ENCODE assay signal across 8 cellular contexts in genomic region chr7:16982640-16983103, GRCh38.
A peak's percentile ranks its signal among the peaks of the same experiment; 100 is the strongest.
DNase-seq lines count a peak whose midpoint lies in the region; ATAC-seq, FAIRE-seq and TF ChIP-seq lines count a peak whose summit lies in the region.

No MANE protein-coding gene starts in this region.

- H3K27me3 ChIP-seq in SJCRH30 (no peaks in the 10 kb centered on the region), HepG2 (ENCODE audit: control insufficient read depth in 1 of 2, insufficient read depth in 2 of 2, low read length in 2 of 2) (no peaks in the 10 kb centered on the region), tibial artery (no peaks in the 10 kb centered on the region)

- peak; percentile 78 for TF ChIP-seq CTCF in HepG2 (CRISPR knock-in tag; IDR thresholded peaks at IDR 0.05)
- TF ChIP-seq CTCF in tibial artery (IDR thresholded peaks at IDR 0.05): peak; percentile 68 to 78

- H3K9me3 ChIP-seq in SJCRH30 (replicated peaks): no peaks in the 10 kb centered on the region
- no peaks in the 10 kb centered on the region for H3K9me3 ChIP-seq in HepG2 (ENCODE audit: low read length)
- H3K9me3 ChIP-seq in tibial artery: no peaks in the 10 kb centered on the region

- no peaks in the 10 kb centered on the region for H3K36me3 Mint-ChIP-seq in central memory CD8-positive, alpha-beta T cell (ENCODE audit: insufficient read depth)

- H3K79me2 ChIP-seq in HepG2 (ENCODE audit: insufficient read depth, low read length): no peaks in the 10 kb centered on the region

- H3K4me2 ChIP-seq in HepG2 (ENCODE audit: low read depth, low read length): no peak overlapping the region

- H3K4me3 ChIP-seq in SJCRH30 (no peak overlapping the region), HepG2 (replicated peaks in 1 of 3; ENCODE audit: insufficient read depth in 1 of 3, low read depth in 2 of 3, low read length in 3 of 3) (no peak overlapping the region), tibial artery (no peak overlapping the region)

- H3K36me3 ChIP-seq in SJCRH30: no peaks in the 10 kb centered on the region
- H3K36me3 ChIP-seq in HepG2 (replicated peaks in 1 of 2; ENCODE audit: control insufficient read depth in 1 of 2, insufficient read depth in 2 of 2, low read length in 2 of 2): no peaks in the 10 kb centered on the region
- H3K36me3 ChIP-seq in tibial artery: no peaks in the 10 kb centered on the region

- TF ChIP-seq EP300 in HepG2 (IDR thresholded peaks at IDR 0.05; ENCODE audit: low read depth in 2 of 2, low read length in 2 of 2): no peak
- no peak for TF ChIP-seq EP300 in HepG2 (CRISPR knock-in tag; IDR thresholded peaks at IDR 0.05; ENCODE audit: borderline replicate concordance)

- BruUV-seq in HepG2 (replicated peaks; lab: Mats Ljungman, UMichigan): no TSS peak

- no peak overlapping the region for H3K4me3 Mint-ChIP-seq in central memory CD8-positive, alpha-beta T cell

- H3K27ac Mint-ChIP-seq in central memory CD8-positive, alpha-beta T cell (ENCODE audit: low read depth): peak overlapping the region; percentile 83

- TF ChIP-seq POLR2A in HepG2 (IDR thresholded peaks at IDR 0.05; ENCODE audit: insufficient read depth in 1 of 2, low read depth in 2 of 2, low read length in 2 of 2): no peak

- WGBS in HepG2 (ENCODE audit: low lambda C conversion rate): 44% methylated on average over 3 of the region's 3 CpGs

- H3K4me1 ChIP-seq in SJCRH30 (no peaks in the 10 kb centered on the region), HepG2 (ENCODE audit: insufficient read depth, low read length) (peaks cover 54% of the 10 kb centered on the region), tibial artery (peaks cover 0 to 12% (median 5%) of the 10 kb centered on the region in 4 donors)

- CTCF ChIA-PET in HepG2 (lab: Yijun Ruan, JAX; ENCODE audit: low intra/inter-chr PET ratio, low total read pairs): interaction anchor here (2.9 kb wide), 1 partner anchor 319 kb away, joined by 13 read pairs; no protein-coding TSS in a partner anchor

- peak; percentile 36 for FAIRE-seq in HepG2 (lab: Jason Lieb, UNC)

- intact Hi-C loops in HepG2 (cut with micrococcal nuclease; ENCODE audit: unreplicated experiment): loop anchor here (2.0 to 10.0 kb wide), 5 partner anchors 116 to 550 kb away; partner anchors contain the start of gene AHR
- intact Hi-C loops in tibial artery (cut with DNase I; ENCODE audit: low total_unique reads): no loop called here

- TF ChIP-seq RAD21 in HepG2 (CRISPR knock-in tag; IDR thresholded peaks at IDR 0.05): peak; percentile 75

- H3K9me3 Mint-ChIP-seq in central memory CD8-positive, alpha-beta T cell: no peaks in the 10 kb centered on the region

- no peak overlapping the region for H2AFZ ChIP-seq in HepG2 (ENCODE audit: low read length)

- no peaks in the 10 kb centered on the region for H4K20me1 ChIP-seq in HepG2 (ENCODE audit: insufficient read depth, low read length)

- H3K27me3 Mint-ChIP-seq in central memory CD8-positive, alpha-beta T cell: peaks cover 26% of the 10 kb centered on the region

- DNase-seq in NCI-H524 (lab: John Stamatoyannopoulos, UW) (peak; percentile 2 to 19), NCI-H524 treated with DMSO at 0.1 percent for 48 hours (lab: John Stamatoyannopoulos, UW) (no peak), HuH-7 (ENCODE audit: low spot score) (peak; percentile 16), SJCRH30 (peak; percentile 15 to 71), HepG2 (ENCODE audit: low spot score) (peak; percentile 58), tibial artery (no peak)
- no peak for DNase-seq in central memory CD8-positive, alpha-beta T cell (ENCODE audit: low spot score in 2 of 2)

- peaks cover 6% of the 10 kb centered on the region for H3K4me1 Mint-ChIP-seq in central memory CD8-positive, alpha-beta T cell

- H3K9ac ChIP-seq in HepG2 (ENCODE audit: insufficient read depth, low read depth, low read length): no peak overlapping the region

- H3K27ac ChIP-seq in SJCRH30 (no peak overlapping the region), HepG2 (ENCODE audit: extremely low read length, insufficient read depth, low read length) (no peak overlapping the region), tibial artery (no peak overlapping the region)

- POLR2A ChIA-PET in HepG2 (lab: Yijun Ruan, JAX): interaction anchor here (0.7 to 1.0 kb wide), 2 partner anchors 318 to 344 kb away, joined by 3 read pairs; no protein-coding TSS in a partner anchor

- ATAC-seq in central memory CD8-positive, alpha-beta T cell (replicated peaks; ENCODE audit: extremely low read depth, poor library complexity, severe bottlenecking): peak; percentile 40
- ATAC-seq in HepG2: no peak
- ATAC-seq in HG02623 (IDR thresholded peaks at IDR 0.05; ENCODE audit: unreplicated experiment): no peak

- in situ Hi-C loops in HepG2 (cut with HindIII; ENCODE audit: extremely low pct_ligation_motif_present, low pct_unique_long_range_greater_than_20kb): no loop called here

TF ChIP-seq in HepG2, 621 proteins besides CTCF, POLR2A, EP300 and RAD21 (continues in another document):
- no peak for TF ChIP-seq NFE2 (CRISPR knock-in tag; IDR thresholded peaks at IDR 0.05)
- no peak for TF ChIP-seq GRHL1 (CRISPR knock-in tag; conservative IDR thresholded peaks at IDR 0.05)
- TF ChIP-seq HNF1A (IDR thresholded peaks at IDR 0.05; ENCODE audit: low read depth): no peak
- TF ChIP-seq HNF1A (CRISPR knock-in tag; IDR thresholded peaks at IDR 0.05; ENCODE audit: borderline replicate concordance): no peak
- TF ChIP-seq SP2 (CRISPR knock-in tag; IDR thresholded peaks at IDR 0.05): no peak
- no peak for TF ChIP-seq CAMTA2 (CRISPR knock-in tag; IDR thresholded peaks at IDR 0.05; ENCODE audit: borderline replicate concordance)
- TF ChIP-seq NFE2L2 (IDR thresholded peaks at IDR 0.05; ENCODE audit: low read length): no peak
- TF ChIP-seq MIER3 (CRISPR knock-in tag; IDR thresholded peaks at IDR 0.05; ENCODE audit: borderline replicate concordance): no peak
- TF ChIP-seq PHF8 (CRISPR knock-in tag; IDR thresholded peaks at IDR 0.05): no peak
- TF ChIP-seq ZNF362 (CRISPR knock-in tag; IDR thresholded peaks at IDR 0.05; ENCODE audit: borderline replicate concordance): peak; percentile 95
- no peak for TF ChIP-seq MIER2 (CRISPR knock-in tag; IDR thresholded peaks at IDR 0.05)
- no peak for TF ChIP-seq ZNF784 (CRISPR knock-in tag; IDR thresholded peaks at IDR 0.05; ENCODE audit: borderline replicate concordance)
- TF ChIP-seq PHF20 (CRISPR knock-in tag; IDR thresholded peaks at IDR 0.05): no peak

Comparison
In these comparisons a context has a peak if more than half of its experiments do, and no peak if none do; other contexts are left out.
1. DNase-seq: peak in NCI-H524 (2 of 2), HuH-7 (single experiment), SJCRH30 (2 of 2) and HepG2 (single experiment); none in NCI-H524 treated with DMSO at 0.1 percent for 48 hours (single experiment), central memory CD8-positive, alpha-beta T cell (0 of 2) and tibial artery (0 of 2).